In genomic region chr15:59105839-59106238, GRCh38 we compare ENCODE assay signal across 8 cellular contexts. TPM values are rescaled to one million over a fixed set of nuclear protein-coding genes. Genes with fewer than 3 reads are reported as not detected.
A peak's percentile ranks its signal among the peaks of the same experiment; 100 is the strongest.
DNase-seq lines count a peak whose midpoint lies in the region; ATAC-seq, FAIRE-seq and TF ChIP-seq lines count a peak whose summit lies in the region.

No MANE protein-coding gene starts in this region.

- peaks cover 0 to 4% of the 10 kb centered on the region in 2 donors for H3K36me3 Mint-ChIP-seq in CD4-positive, alpha-beta memory T cell

- H3K9me3 ChIP-seq in CD4-positive, alpha-beta memory T cell (ENCODE audit: control insufficient read depth in 1 of 2, low read length in 2 of 2): no peaks in the 10 kb centered on the region
- H3K9me3 ChIP-seq in GM12878 (replicated peaks; ENCODE audit: control insufficient read depth, insufficient read depth, low read length): no peaks in the 10 kb centered on the region
- H3K9me3 ChIP-seq in mucosa of stomach (ENCODE audit: control insufficient read depth, low read length): no peaks in the 10 kb centered on the region

- H4K20me1 ChIP-seq in GM12878 (ENCODE audit: control insufficient read depth, insufficient read depth): no peaks in the 10 kb centered on the region

- peak; percentile 31; the same call in 1 of the 2 replicates for TF ChIP-seq RAD21 in GM12878 (IDR thresholded peaks at IDR 0.05; ENCODE audit: insufficient read depth, low read depth, low read length)

- H3K27me3 ChIP-seq in CD4-positive, alpha-beta memory T cell (ENCODE audit: insufficient read depth, low read length): no peaks in the 10 kb centered on the region
- no peaks in the 10 kb centered on the region for H3K27me3 ChIP-seq in GM12878 (replicated peaks in 1 of 2; ENCODE audit: control insufficient read depth in 2 of 2, insufficient read depth in 2 of 2, low read length in 1 of 2)
- H3K27me3 ChIP-seq in mucosa of stomach (ENCODE audit: control insufficient read depth, insufficient read depth, low read length): no peaks in the 10 kb centered on the region

- no peaks in the 10 kb centered on the region for H3K36me3 ChIP-seq in CD4-positive, alpha-beta memory T cell (ENCODE audit: insufficient read depth, low read length)
- peaks cover 0 to 26% of the 10 kb centered on the region in 2 experiments; a peak in 3 of 4 replicates for H3K36me3 ChIP-seq in GM12878 (ENCODE audit: control insufficient read depth in 2 of 2, insufficient read depth in 2 of 2, low read length in 1 of 2)
- no peaks in the 10 kb centered on the region for H3K36me3 ChIP-seq in mucosa of stomach (ENCODE audit: control insufficient read depth, insufficient read depth, low read length)

- no peak for TF ChIP-seq POLR2A in GM12878 (IDR thresholded peaks at IDR 0.05; ENCODE audit: low read depth, low read length)

- H3K4me3 Mint-ChIP-seq in CD4-positive, alpha-beta memory T cell: peak overlapping the region; percentile 91 to 96 (median 93)

- SMC1A ChIA-PET in GM12878 (lab: Charles Lee; ENCODE audit: uncharacterized antibody, unreplicated experiment): interaction anchor here (1.1 to 2.3 kb wide), 8 partner anchors 10 to 390 kb away, joined by 3 to 11 read pairs (median 4); no protein-coding TSS in a partner anchor

- peaks cover 6% of the 10 kb centered on the region for H3K4me1 ChIP-seq in CD4-positive, alpha-beta memory T cell (ENCODE audit: insufficient read depth, low read length)
- H3K4me1 ChIP-seq in GM12878 (ENCODE audit: control insufficient read depth, insufficient read depth, low read length): peaks cover 4% of the 10 kb centered on the region; the same call in 1 of the 2 replicates
- H3K4me1 ChIP-seq in mucosa of stomach (ENCODE audit: control insufficient read depth, insufficient read depth, low read length): no peaks in the 10 kb centered on the region

- H3K27me3 Mint-ChIP-seq in CD4-positive, alpha-beta memory T cell: no peaks in the 10 kb centered on the region

- BruUV-seq in GM12878 (replicated peaks; lab: Mats Ljungman, UMichigan): TSS peak; percentile 53

- peak overlapping the region; percentile 82 for H2AFZ ChIP-seq in GM12878 (ENCODE audit: control insufficient read depth, low read depth, low read length)

- peak overlapping the region in 1 of 2 donors; percentile 66 for H3K4me3 ChIP-seq in CD4-positive, alpha-beta memory T cell (ENCODE audit: low read length in 2 of 2)
- H3K4me3 ChIP-seq in Jurkat, Clone E6-1 (ENCODE audit: low read length): peak overlapping the region; percentile 93
- H3K4me3 ChIP-seq in GM12878 (peak overlapping the region; percentile 95), mucosa of stomach (ENCODE audit: low read length) (peak overlapping the region; percentile 82)

- TF ChIP-seq EP300 in GM12878 (IDR thresholded peaks at IDR 0.05; ENCODE audit: borderline replicate concordance in 1 of 2, control insufficient read depth in 1 of 2, low read depth in 2 of 2, low read length in 2 of 2): no peak

- RAD21 ChIA-PET in GM12878 (lab: Charles Lee; ENCODE audit: unreplicated experiment): interaction anchor here (1.2 to 2.8 kb wide), 4 partner anchors 27 to 423 kb away, joined by 5 to 10 read pairs (median 6); no protein-coding TSS in a partner anchor

- TF ChIP-seq CTCF in GM12878 (IDR thresholded peaks at IDR 0.05 in 2 of 3, conservative IDR thresholded peaks at IDR 0.05 in 1 of 3; ENCODE audit: control insufficient read depth in 2 of 3, extremely low read depth in 1 of 3, insufficient read depth in 1 of 3, low read depth in 3 of 3, low read length in 3 of 3): peak in 2 of 3 experiments; percentile 12 to 46; a peak in 2 of 6 replicates
- no peak for TF ChIP-seq CTCF in GM13977 (IDR thresholded peaks at IDR 0.05; ENCODE audit: extremely low read depth, insufficient read depth, missing control alignments)

- DNase-seq in CD4-positive, alpha-beta memory T cell: no peak
- DNase-seq in Jurkat, Clone E6-1 (ENCODE audit: low read depth, low spot score): peak; percentile 16
- DNase-seq in GM12878 (ENCODE audit: low read depth, low spot score) (no peak), GM13977 (ENCODE audit: low spot score) (no peak), kidney tubule cell (ENCODE audit: low spot score) (no peak), T-helper 9 cell (no peak)

- no peak for FAIRE-seq in GM12878 (lab: Jason Lieb, UNC)

- ATAC-seq in GM12878 (no peak), GM18909 (IDR thresholded peaks at IDR 0.05; ENCODE audit: poor library complexity, unreplicated experiment) (no peak)

- intact Hi-C loops in CD4-positive, alpha-beta memory T cell (cut with micrococcal nuclease): loop anchor here (2.0 to 5.0 kb wide), 2 partner anchors 119 to 174 kb away; partner anchors contain the start of genes RNF111 and SLTM
- intact Hi-C loops in GM12878 (cut with micrococcal nuclease; ENCODE audit: unreplicated experiment): loop anchor here (2.0 kb wide), 2 partner anchors 117 to 127 kb away; no protein-coding TSS in a partner anchor

- H3K9ac ChIP-seq in GM12878 (ENCODE audit: control insufficient read depth, insufficient read depth, low read length) (peak overlapping the region; percentile 94), mucosa of stomach (ENCODE audit: low read length) (peak overlapping the region; percentile 86)

- peaks cover 30% of the 10 kb centered on the region for H3K79me2 ChIP-seq in GM12878 (ENCODE audit: control insufficient read depth, insufficient read depth, low read length)

- 7% methylated on average over 3 of the region's 3 CpGs for WGBS in GM12878 (ENCODE audit: insufficient coverage, insufficient replicate concordance, low lambda C conversion rate, missing lambda C conversion rate)

- peak overlapping the region; percentile 71 for H3K4me2 ChIP-seq in GM12878 (ENCODE audit: control insufficient read depth, insufficient read depth)

- H3K27ac ChIP-seq in CD4-positive, alpha-beta memory T cell (ENCODE audit: low read depth, low read length): no peak overlapping the region
- peak overlapping the region; percentile 86; the same call in 1 of the 2 replicates for H3K27ac ChIP-seq in GM12878 (ENCODE audit: control insufficient read depth, insufficient read depth)

- CTCF ChIA-PET in CD4-positive, alpha-beta memory T cell (lab: Charles Lee; ENCODE audit: partially characterized antibody): interaction anchor here (1.4 kb wide), 1 partner anchor 33 kb away, joined by 3 read pairs; no protein-coding TSS in a partner anchor
- CTCF ChIA-PET in GM12878 (lab: Yijun Ruan, JAX): interaction anchor here (0.6 to 2.5 kb wide), 10 partner anchors 11 to 423 kb away, joined by 3 to 17 read pairs (median 5); no protein-coding TSS in a partner anchor

- POLR2A ChIA-PET in CD4-positive, alpha-beta memory T cell (lab: Charles Lee; ENCODE audit: partially characterized antibody): no interaction called here
- POLR2A ChIA-PET in GM12878 (lab: Charles Lee): interaction anchor here (0.6 to 1.0 kb wide), 2 partner anchors 9 to 64 kb away, joined by 5 to 7 read pairs; no protein-coding TSS in a partner anchor

- H3K9me3 Mint-ChIP-seq in CD4-positive, alpha-beta memory T cell: no peaks in the 10 kb centered on the region

- in situ Hi-C loops in GM12878 (cut with MboI) (no loop called here), GM13977 (cut with MboI; ENCODE audit: low pct_unique_long_range_greater_than_20kb, low sequenced_read_pairs, unreplicated experiment) (no loop called here)

- peaks cover 5 to 19% (median 13%) of the 10 kb centered on the region in 4 donors for H3K4me1 Mint-ChIP-seq in CD4-positive, alpha-beta memory T cell

- peak overlapping the region in 1 of 7 donors; percentile 93 for H3K27ac Mint-ChIP-seq in CD4-positive, alpha-beta memory T cell

RNA-seq across cellular contexts. Expression of gene CCNB2, which starts 0.9 kb away (rescaled TPM):
- under 1 TPM in 1 of 2 experiments, not detected in 1; 0.44 TPM for total RNA-seq in CD4-positive, alpha-beta memory T cell
- polyA plus RNA-seq in CD4-positive, alpha-beta memory T cell: not detected
- 184 TPM for polyA plus RNA-seq in Jurkat, Clone E6-1 (2012; ENCODE audit: insufficient read depth, insufficient read length)
- 44.1 and 48.5 TPM in 2 replicates for total RNA-seq in GM12878 (2013; cell fraction: nucleolus; rRNA removed)
- total RNA-seq in GM12878 (2014; rRNA removed) (80.9 and 87.1 TPM in 2 replicates), GM12878 (2014; rRNA removed; fragmentation: Illumina TruSeq; extraction: Trizol) (94.8 and 99.8 TPM in 2 replicates), GM12878 (2021) (74.1 and 76.6 TPM in 2 replicates)
- 55.9 TPM for polyA plus RNA-seq in GM12878 (2011; ENCODE audit: low read depth)
- polyA plus RNA-seq in GM12878 (2011; rRNA removed) (97.7 and 133 TPM in 2 replicates), GM12878 (2014; fragmentation: Illumina TruSeq; extraction: Trizol) (102 and 107 TPM in 2 replicates), GM12878 (2014; fragmentation: Nextera tagmentation; extraction: Ambion mirVana) (100 to 1,000 TPM; 205 to 211 TPM), GM12878 (2014; rRNA removed) (75.1 and 89.1 TPM in 2 replicates), GM12878 (2016; fragmentation: Nextera tagmentation; extraction: Ambion mirVana) (100 to 1,000 TPM; 171 to 178 TPM)
- 72.7 and 101 TPM in 2 replicates for polyA plus RNA-seq in GM12878 (2011; cell fraction: cytosol; rRNA removed)
- 63.2 and 67.5 TPM in 2 replicates for polyA plus RNA-seq in GM12878 (2011; cell fraction: nucleus; rRNA removed)
- 48.4 and 65.5 TPM in 2 replicates for polyA plus RNA-seq in GM12878 (2012)
- polyA minus RNA-seq in GM12878 (2011; rRNA and poly(A)+ RNA removed): 61.9 and 70.4 TPM in 2 replicates
- 37.6 and 38.6 TPM in 2 replicates for polyA minus RNA-seq in GM12878 (2011; cell fraction: cytosol; rRNA and poly(A)+ RNA removed)
- polyA minus RNA-seq in GM12878 (2011; cell fraction: nucleus; rRNA and poly(A)+ RNA removed): 33.5 and 52.9 TPM in 2 replicates

Comparison
In these comparisons a context has a peak if more than half of its experiments do, and no peak if none do; other contexts are left out.
1. RNA of gene CCNB2, which starts 0.9 kb away (total RNA-seq): 44.1 to 99.8 TPM in GM12878; 0.44 TPM in CD4-positive, alpha-beta memory T cell; every median in the first group is over 10 times any median in the second.